ENCODE assay signal across 1 cellular context in the genomic region with DNA sequence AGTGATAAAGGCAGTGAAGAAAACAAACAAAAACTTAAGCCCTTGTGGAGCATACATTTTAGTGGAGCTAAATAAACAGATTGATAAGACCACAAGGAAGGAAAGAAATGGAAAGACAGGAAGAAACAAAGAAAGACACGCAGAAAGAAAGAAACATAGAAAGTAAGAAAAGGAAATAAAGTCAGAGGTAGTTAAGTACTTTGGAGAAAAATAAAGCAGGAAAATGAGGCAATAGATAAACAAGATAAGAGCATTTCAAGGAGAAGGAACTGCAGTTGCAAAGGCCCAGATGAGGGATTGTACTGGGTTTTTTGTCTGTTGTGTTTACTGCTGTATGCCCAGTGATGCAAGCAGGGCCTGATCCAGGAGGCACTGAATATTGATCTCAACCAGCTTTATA.
TF ChIP-seq lines count a peak whose summit lies in the region.

No MANE protein-coding gene starts in this region.

TF ChIP-seq in GM12878, 131 proteins besides CTCF, POLR2A, EP300 and RAD21:
- TF ChIP-seq POLR2AphosphoS5 (IDR thresholded peaks at IDR 0.05; ENCODE audit: low read length) (no peak), CBX3 (IDR thresholded peaks at IDR 0.05; ENCODE audit: borderline replicate concordance, low read depth) (no peak), BCL11A (IDR thresholded peaks at IDR 0.05; ENCODE audit: low read depth, low read length) (no peak), IKZF1 (conservative IDR thresholded peaks at IDR 0.05) (no peak), NR2F1 (conservative IDR thresholded peaks at IDR 0.05) (no peak), ZSCAN29 (IDR thresholded peaks at IDR 0.05) (no peak), ZNF592 (IDR thresholded peaks at IDR 0.05) (no peak), NKRF (conservative IDR thresholded peaks at IDR 0.05) (no peak), KAT2A (conservative IDR thresholded peaks at IDR 0.05; ENCODE audit: control insufficient read depth, low read depth, low read length) (no peak), TCF3 (IDR thresholded peaks at IDR 0.05; ENCODE audit: borderline replicate concordance, insufficient read depth, low read depth, low read length) (no peak), TCF7 (IDR thresholded peaks at IDR 0.05; ENCODE audit: borderline replicate concordance) (no peak), EGR1 (IDR thresholded peaks at IDR 0.05; ENCODE audit: borderline replicate concordance in 1 of 2, low read depth in 2 of 2, low read length in 2 of 2) (no peak), HSF1 (IDR thresholded peaks at IDR 0.05; ENCODE audit: low read depth, low read length) (no peak), ZNF384 (IDR thresholded peaks at IDR 0.05; ENCODE audit: borderline replicate concordance, low read depth, low read length) (no peak), MTA3 (IDR thresholded peaks at IDR 0.05; ENCODE audit: borderline replicate concordance, low read length) (no peak), MYB (IDR thresholded peaks at IDR 0.05; ENCODE audit: borderline replicate concordance, low read depth, low read length) (no peak), NFXL1 (IDR thresholded peaks at IDR 0.05; ENCODE audit: borderline replicate concordance) (no peak), CREB1 (IDR thresholded peaks at IDR 0.05; ENCODE audit: low read depth) (no peak), PKNOX1 (IDR thresholded peaks at IDR 0.05) (no peak)
- TF ChIP-seq, protein P1, sequence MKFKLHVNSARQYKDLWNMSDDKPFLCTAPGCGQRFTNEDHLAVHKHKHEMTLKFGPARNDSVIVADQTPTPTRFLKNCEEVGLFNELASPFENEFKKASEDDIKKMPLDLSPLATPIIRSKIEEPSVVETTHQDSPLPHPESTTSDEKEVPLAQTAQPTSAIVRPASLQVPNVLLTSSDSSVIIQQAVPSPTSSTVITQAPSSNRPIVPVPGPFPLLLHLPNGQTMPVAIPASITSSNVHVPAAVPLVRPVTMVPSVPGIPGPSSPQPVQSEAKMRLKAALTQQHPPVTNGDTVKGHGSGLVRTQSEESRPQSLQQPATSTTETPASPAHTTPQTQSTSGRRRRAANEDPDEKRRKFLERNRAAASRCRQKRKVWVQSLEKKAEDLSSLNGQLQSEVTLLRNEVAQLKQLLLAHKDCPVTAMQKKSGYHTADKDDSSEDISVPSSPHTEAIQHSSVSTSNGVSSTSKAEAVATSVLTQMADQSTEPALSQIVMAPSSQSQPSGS (IDR thresholded peaks at IDR 0.05; ENCODE audit: low read length) = no peak
